20 cellular contexts compared by ENCODE assay signal in genomic region chr2:180122874-180123273, GRCh38.
DNase-seq lines count a peak whose midpoint lies in the region; ATAC-seq, FAIRE-seq and TF ChIP-seq lines count a peak whose summit lies in the region.
"Had no signal": no experiment of that assay in that cellular context is flagged by ENCODE, and none has a peak within 500 bp of the region (broad histone marks: within the 10 kb centered on the region; RNA-seq: fewer than 3 reads in every experiment).

No MANE protein-coding gene starts in this region.

- no peak overlapping the region for H3K4me3 ChIP-seq in AG09309 (ENCODE audit: control insufficient read depth, low read depth, low read length)
- H3K4me3 ChIP-seq in bronchial epithelial cell (ENCODE audit: low read depth, low read length), result no peak overlapping the region
- H3K4me3 ChIP-seq: GM12878, upper lobe of left lung had no signal

- FAIRE-seq in bronchial epithelial cell (lab: Jason Lieb, UNC), result no peak
- FAIRE-seq: GM12878 had no signal

- no peaks in the 10 kb centered on the region for H3K36me3 ChIP-seq in bronchial epithelial cell (ENCODE audit: control insufficient read depth, insufficient read depth, low read length)
- H3K36me3 ChIP-seq: upper lobe of left lung had no signal

- no peak for TF ChIP-seq CTCF in AG09309 (IDR thresholded peaks at IDR 0.05; ENCODE audit: control insufficient read depth, insufficient read depth, low read depth, low read length, missing control alignments)
- no peak for TF ChIP-seq CTCF in bronchial epithelial cell (IDR thresholded peaks at IDR 0.05; ENCODE audit: insufficient read depth, low read length, severe bottlenecking)

- DNase-seq in AG09309 (ENCODE audit: low read depth) (peak; percentile 43), HT1080 (ENCODE audit: low read depth) (peak; percentile 64), bronchial epithelial cell (ENCODE audit: low read depth) (peak; percentile 91), kidney tubule cell (ENCODE audit: low spot score) (peak; percentile 72), RPMI8226 (no peak)
- no peak for DNase-seq in activated CD8-positive, alpha-beta memory T cell treated with anti-CD3 and anti-CD28 coated beads, Interleukin-2, amount 50 U/mL, for 48 hours
- DNase-seq in activated naive CD4-positive, alpha-beta T cell treated with anti-CD3 and anti-CD28 coated beads, Interleukin-2, amount 50 U/mL, for 16 hours, result no peak
- DNase-seq: activated CD4-positive, alpha-beta T cell treated with anti-CD3 and anti-CD28 coated beads for 36 hours; activated effector memory CD4-positive, alpha-beta T cell treated with anti-CD3 and anti-CD28 coated beads, Interleukin-2, amount 50 U/mL, for 16 hours; COR-L47; cortex of kidney; immature natural killer cell; NCI-H1105 treated with DMSO at 0.1 percent for 48 hours; nephron progenitor cell; SK-N-SH; stimulated activated CD4-positive, alpha-beta T cell treated with anti-CD3 and anti-CD28 coated beads, Interleukin-15, amount 100 ng/mL, for 24 hours; stimulated activated naive CD8-positive, alpha-beta T cell treated with anti-CD3 and anti-CD28 coated beads, Interleukin-15, Interleukin-2, amounts not matched to agents 100 U/mL and 50 U/mL, for 24 hours; upper lobe of left lung had no signal

- ATAC-seq in GM19328 (IDR thresholded peaks at IDR 0.05; ENCODE audit: unreplicated experiment), result no peak
- ATAC-seq: activated CD4-positive, alpha-beta T cell treated with anti-CD3 and anti-CD28 coated beads for 36 hours; GM12878; stimulated activated naive CD8-positive, alpha-beta T cell treated with anti-CD3 and anti-CD28 coated beads, Interleukin-15, Interleukin-2, amounts not matched to agents 100 U/mL and 50 U/mL, for 24 hours had no signal

- no peaks in the 10 kb centered on the region for H3K27me3 ChIP-seq in bronchial epithelial cell (ENCODE audit: control insufficient read depth, insufficient read depth, low read length)
- H3K27me3 ChIP-seq: upper lobe of left lung had no signal

Comparison
In these comparisons a context has a peak if more than half of its experiments do, and no peak if none do; other contexts are left out.
1. DNase-seq: peak in AG09309 (single experiment), HT1080 (single experiment), bronchial epithelial cell (single experiment) and kidney tubule cell (single experiment); none in RPMI8226 (single experiment), activated CD8-positive, alpha-beta memory T cell treated with anti-CD3 and anti-CD28 coated beads, Interleukin-2, amount 50 U/mL, for 48 hours (single experiment) and activated naive CD4-positive, alpha-beta T cell treated with anti-CD3 and anti-CD28 coated beads, Interleukin-2, amount 50 U/mL, for 16 hours (single experiment).